12 cellular contexts compared by ENCODE assay signal in genomic region chr18:79203017-79203605, GRCh38.
DNase-seq lines count a peak whose midpoint lies in the region; ATAC-seq, FAIRE-seq and TF ChIP-seq lines count a peak whose summit lies in the region.
"Had no signal": no experiment of that assay in that cellular context is flagged by ENCODE, and none has a peak within 500 bp of the region (broad histone marks: within the 10 kb centered on the region; RNA-seq: fewer than 3 reads in every experiment).

No MANE protein-coding gene starts in this region.

- intact Hi-C loops in naive thymus-derived CD4-positive, alpha-beta T cell (cut with micrococcal nuclease), result loop anchor here in 1 of 2 donors (10.0 kb wide), 1 partner anchor 62 kb away; no protein-coding TSS in a partner anchor

- peaks cover 10 to 29% (median 13%) of the 10 kb centered on the region in 5 donors for H3K36me3 Mint-ChIP-seq in naive thymus-derived CD4-positive, alpha-beta T cell

- peak overlapping the region in 4 of 9 donors; percentile 13 to 72 (median 48) for H3K27ac Mint-ChIP-seq in naive thymus-derived CD4-positive, alpha-beta T cell

- TF ChIP-seq CTCF in bronchial epithelial cell (IDR thresholded peaks at IDR 0.05; ENCODE audit: insufficient read depth, low read length, severe bottlenecking), result no peak

- H3K36me3 ChIP-seq in bronchial epithelial cell (ENCODE audit: control insufficient read depth, insufficient read depth, low read length), result peaks cover 3% of the 10 kb centered on the region
- H3K36me3 ChIP-seq in naive thymus-derived CD4-positive, alpha-beta T cell (ENCODE audit: control insufficient read depth in 2 of 3, insufficient read depth in 3 of 3, low read length in 3 of 3), result peaks cover 3 to 10% (median 3%) of the 10 kb centered on the region in 3 experiments

- POLR2A ChIA-PET in naive thymus-derived CD4-positive, alpha-beta T cell (lab: Charles Lee), result no interaction called here

- no peak overlapping the region for H3K4me3 ChIP-seq in bronchial epithelial cell (ENCODE audit: low read depth, low read length)
- no peak overlapping the region for H3K4me3 ChIP-seq in naive thymus-derived CD4-positive, alpha-beta T cell (ENCODE audit: low read length)
- H3K4me3 ChIP-seq: left lung had no signal

- H3K27me3 Mint-ChIP-seq in naive thymus-derived CD4-positive, alpha-beta T cell, result no peaks in the 10 kb centered on the region

- FAIRE-seq in bronchial epithelial cell (lab: Jason Lieb, UNC), result peak; percentile 87

- ATAC-seq in GM21619 (IDR thresholded peaks at IDR 0.05; ENCODE audit: unreplicated experiment), result no peak
- ATAC-seq in naive thymus-derived CD4-positive, alpha-beta T cell, result no peak
- ATAC-seq in GM21447 (IDR thresholded peaks at IDR 0.05; ENCODE audit: unreplicated experiment), result no peak
- ATAC-seq: left lung had no signal

- peaks cover 0 to 7% (median 0%) of the 10 kb centered on the region in 11 donors for H3K9me3 Mint-ChIP-seq in naive thymus-derived CD4-positive, alpha-beta T cell

- no peak overlapping the region for H3K4me3 Mint-ChIP-seq in naive thymus-derived CD4-positive, alpha-beta T cell

- H3K27ac ChIP-seq in naive thymus-derived CD4-positive, alpha-beta T cell (ENCODE audit: low read depth, low read length), result no peak overlapping the region
- H3K27ac ChIP-seq: left lung had no signal

- no peaks in the 10 kb centered on the region for H3K27me3 ChIP-seq in bronchial epithelial cell (ENCODE audit: control insufficient read depth, insufficient read depth, low read length)
- no peaks in the 10 kb centered on the region for H3K27me3 ChIP-seq in naive thymus-derived CD4-positive, alpha-beta T cell (ENCODE audit: control insufficient read depth in 2 of 2, insufficient read depth in 2 of 2, low read length in 2 of 2)
- H3K27me3 ChIP-seq: left lung had no signal

- H3K9me3 ChIP-seq in naive thymus-derived CD4-positive, alpha-beta T cell (ENCODE audit: control insufficient read depth in 2 of 3, low read length in 3 of 3), result no peaks in the 10 kb centered on the region
- H3K9me3 ChIP-seq: left lung had no signal

- no peaks in the 10 kb centered on the region for H3K4me1 ChIP-seq in naive thymus-derived CD4-positive, alpha-beta T cell (ENCODE audit: control insufficient read depth in 2 of 2, insufficient read depth in 2 of 2, low read length in 2 of 2)
- H3K4me1 ChIP-seq: left lung had no signal

- peaks cover 5 to 26% (median 10%) of the 10 kb centered on the region in 7 donors for H3K4me1 Mint-ChIP-seq in naive thymus-derived CD4-positive, alpha-beta T cell

- CTCF ChIA-PET in naive thymus-derived CD4-positive, alpha-beta T cell (lab: Charles Lee), result no interaction called here

- DNase-seq in activated CD4-positive, alpha-beta T cell treated with anti-CD3 and anti-CD28 coated beads for 4 hours, result peak; percentile 33 to 38
- DNase-seq in activated CD4-positive, alpha-beta T cell treated with anti-CD3 and anti-CD28 coated beads, Interleukin-2, amount 50 U/mL, for 1 hour, result no peak
- peak; percentile 57 for DNase-seq in SW480 (ENCODE audit: low spot score)
- DNase-seq in bronchial epithelial cell (ENCODE audit: low read depth), result peak; percentile 93
- peak; percentile 19 to 27 for DNase-seq in stimulated activated CD8-positive, alpha-beta memory T cell treated with anti-CD3 and anti-CD28 coated beads, Interleukin-15, amount 100 ng/mL, for 48 hours (ENCODE audit: low read depth in 2 of 2)
- no peak for DNase-seq in naive thymus-derived CD4-positive, alpha-beta T cell
- DNase-seq: aorta, KBM-7, left lung, NCI-H526 treated with DMSO at 0.1 percent for 48 hours had no signal

Comparison
In these comparisons a context has a peak if more than half of its experiments do, and no peak if none do; other contexts are left out.
1. DNase-seq: peak in activated CD4-positive, alpha-beta T cell treated with anti-CD3 and anti-CD28 coated beads for 4 hours (2 of 2), SW480 (single experiment), bronchial epithelial cell (single experiment) and stimulated activated CD8-positive, alpha-beta memory T cell treated with anti-CD3 and anti-CD28 coated beads, Interleukin-15, amount 100 ng/mL, for 48 hours (2 of 2); none in activated CD4-positive, alpha-beta T cell treated with anti-CD3 and anti-CD28 coated beads, Interleukin-2, amount 50 U/mL, for 1 hour (single experiment) and naive thymus-derived CD4-positive, alpha-beta T cell (0 of 9).